In the genomic region with DNA sequence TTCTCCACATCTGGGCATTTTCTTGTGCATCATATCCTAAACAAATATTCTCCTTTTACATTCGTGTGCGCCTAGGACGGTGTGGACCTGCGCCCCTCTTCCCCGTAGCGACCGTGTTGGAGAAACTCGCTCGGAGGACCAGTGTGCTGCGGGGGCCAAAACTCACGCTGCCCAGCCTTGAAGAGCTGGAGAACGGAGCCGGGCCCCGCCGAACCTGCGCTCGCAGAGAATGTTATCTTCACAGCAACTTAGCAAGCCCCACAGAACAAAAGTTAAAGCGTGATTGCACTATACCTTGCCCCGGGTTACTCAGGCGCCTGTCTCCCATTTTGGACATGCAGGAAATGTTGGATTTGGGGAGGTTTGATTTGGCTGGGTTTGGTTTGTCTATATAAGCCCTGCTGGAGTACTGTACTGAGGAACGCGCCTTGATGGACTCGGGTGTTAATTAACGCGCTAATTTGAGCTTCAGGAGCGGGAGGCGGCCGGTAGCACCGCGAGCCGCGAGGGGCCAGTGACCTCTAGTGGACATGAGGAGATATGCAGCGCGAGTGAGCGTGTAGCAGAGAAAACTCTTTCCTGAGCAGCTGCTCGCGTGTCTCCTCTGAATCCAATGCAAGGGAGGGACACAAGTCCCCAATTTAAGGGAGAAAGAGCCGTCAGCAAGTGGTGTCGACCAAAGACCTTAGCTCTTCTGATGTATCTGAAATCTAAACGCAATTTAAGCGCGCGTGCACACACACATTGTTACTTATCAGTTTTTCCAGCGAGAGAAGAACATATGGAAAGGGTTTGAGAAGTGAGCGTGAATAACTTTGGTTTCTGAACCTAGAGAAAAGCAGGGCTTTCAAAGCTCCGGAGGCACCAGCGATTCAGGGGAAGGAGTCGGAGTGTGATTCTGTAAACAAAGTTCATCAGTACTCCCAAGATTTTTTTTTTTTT, we compare ENCODE assay signal across 8 cellular contexts.
DNase-seq lines count a peak whose midpoint lies in the region; ATAC-seq and TF ChIP-seq lines count a peak whose summit lies in the region.

No MANE protein-coding gene starts in this region.

- DNase-seq in AG09309 (ENCODE audit: low read depth) (peak; percentile 7), NCI-H345 (lab: John Stamatoyannopoulos, UW) (peak; percentile 55), dermis microvascular lymphatic vessel endothelial cell (ENCODE audit: low read depth in 2 of 2) (peak; percentile 26 to 66), lung (ENCODE audit: low spot score) (peak; percentile 63)
- peak; percentile 32 to 44 for DNase-seq in activated CD4-positive, alpha-beta T cell treated with anti-CD3 and anti-CD28 coated beads, Interleukin-2, amount 50 U/mL, for 24 hours (ENCODE audit: low read depth in 1 of 2, low spot score in 1 of 2)
- peak; percentile 37 for DNase-seq in stimulated activated CD8-positive, alpha-beta memory T cell treated with anti-CD3 and anti-CD28 coated beads, Interleukin-12 subunit alpha, Interleukin-12 subunit beta, amount 100 ng/mL, for 1 hour (ENCODE audit: low read depth)

- 2 to 4% methylated on average over 48 of the region's 48 CpGs for WGBS in lung, 2 donors

- H3K27me3 ChIP-seq in lung (ENCODE audit: control insufficient read depth, insufficient read depth) = peaks cover 3% of the 10 kb centered on the region

- H3K4me3 ChIP-seq in AG09309 (ENCODE audit: control insufficient read depth, low read depth, low read length) (peak overlapping the region; percentile 30), lung (no peak overlapping the region)

- ATAC-seq in GM18858 (IDR thresholded peaks at IDR 0.05; ENCODE audit: unreplicated experiment) (peak; percentile 85), HG03064 (IDR thresholded peaks at IDR 0.05; ENCODE audit: low read depth, unreplicated experiment) (peak; percentile 82), lung (ENCODE audit: insufficient read depth, low FRiP score) (peak; percentile 74)

- no peak overlapping the region for H3K27ac ChIP-seq in lung (ENCODE audit: low read depth in 1 of 2, low read length in 1 of 2)

- no peaks in the 10 kb centered on the region for H3K36me3 ChIP-seq in lung (ENCODE audit: control insufficient read depth in 2 of 2, insufficient read depth in 2 of 2, low read length in 2 of 2)

- peaks cover 0 to 4% of the 10 kb centered on the region in 2 donors for H3K9me3 ChIP-seq in lung (ENCODE audit: control insufficient read depth in 2 of 2, insufficient read depth in 1 of 2, low read length in 1 of 2)

- TF ChIP-seq CTCF in AG09309 (IDR thresholded peaks at IDR 0.05; ENCODE audit: control insufficient read depth, insufficient read depth, low read depth, low read length, missing control alignments) = peak; percentile 98
- peak; percentile 87 for TF ChIP-seq CTCF in lung (IDR thresholded peaks at IDR 0.05; ENCODE audit: control extremely low read depth, extremely low read depth)

- H3K4me1 ChIP-seq in lung (ENCODE audit: control insufficient read depth in 2 of 2, insufficient read depth in 2 of 2, low read length in 2 of 2) = peaks cover 0 to 10% of the 10 kb centered on the region in 2 donors

Comparison
In these comparisons a context has a peak if more than half of its experiments do, and no peak if none do; other contexts are left out.
1. DNase-seq: peak in every context shown above with its lines; median percentile 63 in lung; 55 in NCI-H345; 46 in dermis microvascular lymphatic vessel endothelial cell; 38 in activated CD4-positive, alpha-beta T cell treated with anti-CD3 and anti-CD28 coated beads, Interleukin-2, amount 50 U/mL, for 24 hours; 37 in stimulated activated CD8-positive, alpha-beta memory T cell treated with anti-CD3 and anti-CD28 coated beads, Interleukin-12 subunit alpha, Interleukin-12 subunit beta, amount 100 ng/mL, for 1 hour; 7 in AG09309.